ENCODE assay signal across 26 cellular contexts in genomic region chr1:164805399-164805798, GRCh38.
A peak's percentile ranks its signal among the peaks of the same experiment; 100 is the strongest.
DNase-seq lines count a peak whose midpoint lies in the region; ATAC-seq and TF ChIP-seq lines count a peak whose summit lies in the region.
"Had no signal": no experiment of that assay in that cellular context is flagged by ENCODE, and none has a peak within 500 bp of the region (broad histone marks: within the 10 kb centered on the region; RNA-seq: fewer than 3 reads in every experiment).

No MANE protein-coding gene starts in this region.

- H3K27me3 ChIP-seq in ascending aorta (no peaks in the 10 kb centered on the region), sigmoid colon (no peaks in the 10 kb centered on the region)
- H3K27me3 ChIP-seq: pancreas, right lobe of liver, stomach, tibial nerve had no signal

- TF ChIP-seq CTCF in ascending aorta (IDR thresholded peaks at IDR 0.05) = no peak
- no peak for TF ChIP-seq CTCF in fibroblast of villous mesenchyme (IDR thresholded peaks at IDR 0.05; ENCODE audit: insufficient read depth, low read depth, low read length)
- TF ChIP-seq CTCF in sigmoid colon (IDR thresholded peaks at IDR 0.05) = no peak

- H3K4me1 ChIP-seq in ascending aorta = peaks cover 0 to 24% of the 10 kb centered on the region in 2 donors
- peaks cover 0 to 58% (median 33%) of the 10 kb centered on the region in 4 donors for H3K4me1 ChIP-seq in sigmoid colon
- H3K4me1 ChIP-seq: right lobe of liver had no signal

- H3K27ac ChIP-seq in ascending aorta (peak overlapping the region; percentile 33 to 57), sigmoid colon (peak overlapping the region in 3 of 4 donors; percentile 11 to 38 (median 33))
- H3K27ac ChIP-seq: 22Rv1, right lobe of liver, stomach, tibial nerve, VCaP had no signal

- 77 to 79% methylated on average over 4 of the region's 4 CpGs for WGBS in sigmoid colon, 2 donors

- intact Hi-C loops in ascending aorta (cut with DNase I) (no loop called here), sigmoid colon (cut with DNase I) (loop anchor here (5.0 kb wide), 1 partner anchor 1488 kb away; no protein-coding TSS in a partner anchor)

- ATAC-seq in GM21529 (IDR thresholded peaks at IDR 0.05; ENCODE audit: unreplicated experiment) = no peak
- no peak for ATAC-seq in HG02938 (IDR thresholded peaks at IDR 0.05; ENCODE audit: unreplicated experiment)
- ATAC-seq: activated CD8-positive, alpha-beta memory T cell treated with anti-CD3 and anti-CD28 coated beads, Interleukin-2, amount 10 ng/mL, durations not matched to agents 7 days and 5 days; activated T-cell treated with anti-CD3 and anti-CD28 coated beads, Interleukin-2, amount 50 U/mL, for 72 hours; pancreas had no signal

- no peak for TF ChIP-seq POLR2A in sigmoid colon (IDR thresholded peaks at IDR 0.05)

- DNase-seq in DMS 273 (lab: John Stamatoyannopoulos, UW; ENCODE audit: unreplicated experiment) (peak; percentile 43), DMS 273 treated with DMSO at 0.1 percent for 48 hours (lab: John Stamatoyannopoulos, UW) (no peak), ascending aorta (ENCODE audit: low spot score in 2 of 2) (no peak), fibroblast of villous mesenchyme (ENCODE audit: low read depth) (peak; percentile 30), sigmoid colon (no peak), GM19240 (ENCODE audit: insufficient read length, low spot score) (no peak)
- DNase-seq: activated CD4-positive, alpha-beta T cell treated with anti-CD3 and anti-CD28 coated beads, Interleukin-2, amount 10 ng/mL, durations not matched to agents 7 days and 5 days; activated CD8-positive, alpha-beta memory T cell treated with anti-CD3 and anti-CD28 coated beads, Interleukin-2, amount 10 ng/mL, durations not matched to agents 7 days and 5 days; activated naive CD4-positive, alpha-beta T cell treated with anti-CD3 and anti-CD28 coated beads for 36 hours; activated T-cell treated with anti-CD3 and anti-CD28 coated beads, Interleukin-2, amount 50 U/mL, for 72 hours; amniotic stem cell; CD4-positive, CD25-positive, alpha-beta regulatory T cell; foreskin melanocyte; hypothalamus; Kasumi-1; NCI-H1048; NCI-H1694 treated with DMSO at 0.1 percent for 48 hours; pancreas; right lobe of liver; stimulated activated CD8-positive, alpha-beta memory T cell treated with anti-CD3 and anti-CD28 coated beads, Interleukin-4, amount 100 ng/mL, for 48 hours; stomach had no signal

- no peak overlapping the region for H3K4me3 ChIP-seq in ascending aorta
- H3K4me3 ChIP-seq in fibroblast of villous mesenchyme (ENCODE audit: low read depth, low read length) = no peak overlapping the region
- H3K4me3 ChIP-seq in sigmoid colon = no peak overlapping the region
- H3K4me3 ChIP-seq: pancreas, right lobe of liver, stomach, tibial nerve had no signal

- H3K36me3 ChIP-seq in ascending aorta (peaks cover 4 to 13% of the 10 kb centered on the region in 2 donors), sigmoid colon (peaks cover 0 to 62% (median 3%) of the 10 kb centered on the region in 4 donors)
- H3K36me3 ChIP-seq: right lobe of liver had no signal

- no peaks in the 10 kb centered on the region for H3K9me3 ChIP-seq in ascending aorta
- H3K9me3 ChIP-seq in sigmoid colon = no peaks in the 10 kb centered on the region
- H3K9me3 ChIP-seq: pancreas, right lobe of liver, stomach, tibial nerve had no signal

- TF ChIP-seq EP300 in sigmoid colon (IDR thresholded peaks at IDR 0.05) = no peak

Comparison
In these comparisons a context has a peak if more than half of its experiments do, and no peak if none do; other contexts are left out.
1. DNase-seq: peak in DMS 273 (single experiment) and fibroblast of villous mesenchyme (single experiment); none in DMS 273 treated with DMSO at 0.1 percent for 48 hours (single experiment), ascending aorta (0 of 2), sigmoid colon (single experiment) and GM19240 (single experiment).